10 cellular contexts compared by ENCODE assay signal in the genomic region with DNA sequence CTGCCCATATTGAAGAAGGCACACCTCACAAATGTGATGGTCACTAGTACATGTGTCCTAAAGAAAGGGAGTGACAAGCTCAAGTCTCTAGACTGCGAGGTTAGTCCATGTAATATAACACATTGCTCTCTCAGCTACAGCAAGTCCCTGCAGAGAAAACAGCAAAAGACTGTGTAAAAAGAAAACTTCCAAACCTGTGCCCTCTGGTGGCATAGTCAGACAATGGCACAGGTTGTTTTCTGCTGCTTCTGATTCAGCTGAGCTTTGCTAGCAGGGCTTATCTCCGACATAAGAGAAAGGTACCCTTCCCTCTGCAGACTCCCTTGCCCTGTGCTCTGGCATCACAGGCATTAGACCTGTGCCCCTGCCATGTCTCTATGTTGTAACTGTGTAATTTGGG. TPM values are rescaled to one million over a fixed set of nuclear protein-coding genes. Genes with fewer than 3 reads are reported as not detected.
DNase-seq lines count a peak whose midpoint lies in the region; ATAC-seq, FAIRE-seq and TF ChIP-seq lines count a peak whose summit lies in the region.
"Had no signal": no experiment of that assay in that cellular context is flagged by ENCODE, and none has a peak within 500 bp of the region (broad histone marks: within the 10 kb centered on the region; RNA-seq: fewer than 3 reads in every experiment).

No MANE protein-coding gene starts in this region.

- H3K4me3 Mint-ChIP-seq in Calu3 (ENCODE audit: low read depth, unreplicated experiment) = no peak overlapping the region
- H3K4me3 Mint-ChIP-seq: activated naive CD4-positive, alpha-beta T cell treated with anti-CD3 and anti-CD28 coated beads, Interleukin-2, amount 10 ng/mL, durations not matched to agents 7 days and 5 days had no signal

- TF ChIP-seq CTCF in Calu3 (IDR thresholded peaks at IDR 0.05; ENCODE audit: unreplicated experiment) (no peak), astrocyte of the spinal cord (IDR thresholded peaks at IDR 0.05; ENCODE audit: low read depth, low read length) (peak; percentile 39), HepG2 (CRISPR knock-in tag; IDR thresholded peaks at IDR 0.05) (peak; percentile 72)

- H3K9me2 ChIP-seq in Karpas-422 (replicated peaks; ENCODE audit: insufficient read depth, low read length) (no peaks in the 10 kb centered on the region), GM23248 (ENCODE audit: insufficient read depth) (no peaks in the 10 kb centered on the region)

- peak; percentile 34; the same call in 1 of the 2 replicates for TF ChIP-seq RAD21 in HepG2 (CRISPR knock-in tag; IDR thresholded peaks at IDR 0.05)

- H3K4me1 Mint-ChIP-seq in Calu3 (ENCODE audit: low read depth, unreplicated experiment) = no peaks in the 10 kb centered on the region
- H3K4me1 Mint-ChIP-seq: activated naive CD4-positive, alpha-beta T cell treated with anti-CD3 and anti-CD28 coated beads, Interleukin-2, amount 10 ng/mL, durations not matched to agents 7 days and 5 days had no signal

- H3K4me1 ChIP-seq in Karpas-422 (ENCODE audit: low read length) (no peaks in the 10 kb centered on the region), HepG2 (ENCODE audit: insufficient read depth, low read length) (peaks cover 44% of the 10 kb centered on the region), GM23248 (ENCODE audit: insufficient read depth) (no peaks in the 10 kb centered on the region)

- H3K36me3 ChIP-seq in Karpas-422 (ENCODE audit: insufficient read depth, low read length) (no peaks in the 10 kb centered on the region), HepG2 (replicated peaks in 1 of 2; ENCODE audit: control insufficient read depth in 1 of 2, insufficient read depth in 2 of 2, low read length in 2 of 2) (peaks cover 0 to 7% of the 10 kb centered on the region in 2 experiments; a peak in 1 of 5 replicates), GM23248 (ENCODE audit: low read depth) (no peaks in the 10 kb centered on the region)

- no peak overlapping the region for H3K27ac Mint-ChIP-seq in Calu3 (ENCODE audit: unreplicated experiment)
- H3K27ac Mint-ChIP-seq: activated naive CD4-positive, alpha-beta T cell treated with anti-CD3 and anti-CD28 coated beads, Interleukin-2, amount 10 ng/mL, durations not matched to agents 7 days and 5 days had no signal

- intact Hi-C loops in Calu3 (cut with micrococcal nuclease; ENCODE audit: unreplicated experiment) (no loop called here), HepG2 (cut with micrococcal nuclease; ENCODE audit: unreplicated experiment) (loop anchor here (2.0 kb wide), 1 partner anchor 65 kb away; no protein-coding TSS in a partner anchor)

- H3K36me3 Mint-ChIP-seq in Calu3 (ENCODE audit: insufficient read depth, unreplicated experiment) = no peaks in the 10 kb centered on the region
- H3K36me3 Mint-ChIP-seq: activated naive CD4-positive, alpha-beta T cell treated with anti-CD3 and anti-CD28 coated beads, Interleukin-2, amount 10 ng/mL, durations not matched to agents 7 days and 5 days had no signal

- no peaks in the 10 kb centered on the region for H4K20me1 ChIP-seq in Karpas-422 (ENCODE audit: insufficient read depth, low read depth, low read length)
- no peaks in the 10 kb centered on the region for H4K20me1 ChIP-seq in HepG2 (ENCODE audit: insufficient read depth, low read length)
- H4K20me1 ChIP-seq in GM23248 (ENCODE audit: insufficient read depth) = no peaks in the 10 kb centered on the region

- no peak overlapping the region for H3K9ac ChIP-seq in Karpas-422 (ENCODE audit: low read length)
- peak overlapping the region; percentile 64 for H3K9ac ChIP-seq in HepG2 (ENCODE audit: insufficient read depth, low read depth, low read length)
- H3K9ac ChIP-seq in GM23248 = no peak overlapping the region

- ATAC-seq in HepG2 (peak; percentile 71), GM18517 (IDR thresholded peaks at IDR 0.05; ENCODE audit: unreplicated experiment) (no peak), HG03108 (IDR thresholded peaks at IDR 0.05; ENCODE audit: unreplicated experiment) (no peak)

- no peaks in the 10 kb centered on the region for H3K27me3 ChIP-seq in Karpas-422 (ENCODE audit: low read length)
- no peaks in the 10 kb centered on the region for H3K27me3 ChIP-seq in HepG2 (ENCODE audit: control insufficient read depth in 1 of 2, insufficient read depth in 2 of 2, low read length in 2 of 2)
- no peaks in the 10 kb centered on the region for H3K27me3 ChIP-seq in GM23248 (replicated peaks; ENCODE audit: insufficient read depth)

- no peak overlapping the region for H3K4me2 ChIP-seq in Karpas-422 (ENCODE audit: low read depth, low read length, poor library complexity, severe bottlenecking)
- peak overlapping the region; percentile 83 for H3K4me2 ChIP-seq in HepG2 (ENCODE audit: low read depth, low read length)
- H3K4me2 ChIP-seq in GM23248 (ENCODE audit: unreplicated experiment) = no peak overlapping the region

- no peak for TF ChIP-seq POLR2A in HepG2 (IDR thresholded peaks at IDR 0.05; ENCODE audit: insufficient read depth in 1 of 2, low read depth in 2 of 2, low read length in 2 of 2)

- no peak for TF ChIP-seq EP300 in HepG2 (IDR thresholded peaks at IDR 0.05; ENCODE audit: low read depth in 2 of 2, low read length in 2 of 2)
- TF ChIP-seq EP300 in HepG2 (CRISPR knock-in tag; IDR thresholded peaks at IDR 0.05; ENCODE audit: borderline replicate concordance) = no peak

- H3K79me2 ChIP-seq in Karpas-422 (ENCODE audit: low read length) (no peaks in the 10 kb centered on the region), HepG2 (ENCODE audit: insufficient read depth, low read length) (peaks cover 30% of the 10 kb centered on the region), GM23248 (ENCODE audit: insufficient read depth) (no peaks in the 10 kb centered on the region)

- in situ Hi-C loops in astrocyte of the spinal cord (cut with HindIII; ENCODE audit: low sequenced_read_pairs) = no loop called here
- in situ Hi-C loops in HepG2 (cut with HindIII; ENCODE audit: extremely low pct_ligation_motif_present, low pct_unique_long_range_greater_than_20kb) = no loop called here
- in situ Hi-C loops in GM23248 (cut with MboI) = no loop called here

- CTCF ChIA-PET in Calu3 (lab: Charles Lee) (no interaction called here), HepG2 (lab: Yijun Ruan, JAX; ENCODE audit: low intra/inter-chr PET ratio, low total read pairs) (interaction anchor here (3.0 kb wide), 1 partner anchor 65 kb away, joined by 16 read pairs; no protein-coding TSS in a partner anchor)

- FAIRE-seq in HepG2 (lab: Jason Lieb, UNC) = peak; percentile 51

- POLR2A ChIA-PET in HepG2 (lab: Yijun Ruan, JAX) = interaction anchor here (1.2 to 1.6 kb wide), 3 partner anchors 11 to 62 kb away, joined by 3 to 6 read pairs (median 3); no protein-coding TSS in a partner anchor

- H3K27ac ChIP-seq in Karpas-422 (ENCODE audit: low read length) (no peak overlapping the region), HepG2 (ENCODE audit: extremely low read length, insufficient read depth, low read length) (peak overlapping the region; percentile 86), GM23248 (no peak overlapping the region)

- BruUV-seq in Calu3 (replicated peaks; lab: Mats Ljungman, UMichigan) (no TSS peak), HepG2 (replicated peaks; lab: Mats Ljungman, UMichigan) (no TSS peak)

- H3K27me3 Mint-ChIP-seq in Calu3 (ENCODE audit: unreplicated experiment) = peaks cover 20% of the 10 kb centered on the region
- H3K27me3 Mint-ChIP-seq: activated naive CD4-positive, alpha-beta T cell treated with anti-CD3 and anti-CD28 coated beads, Interleukin-2, amount 10 ng/mL, durations not matched to agents 7 days and 5 days had no signal

- no peaks in the 10 kb centered on the region for H3K9me3 ChIP-seq in Karpas-422 (ENCODE audit: low read length)
- no peaks in the 10 kb centered on the region for H3K9me3 ChIP-seq in HepG2 (ENCODE audit: low read length)
- no peaks in the 10 kb centered on the region for H3K9me3 ChIP-seq in GM23248 (ENCODE audit: low read depth)

- H3K4me3 ChIP-seq in Karpas-422 (ENCODE audit: low read length) (no peak overlapping the region), astrocyte of the spinal cord (ENCODE audit: low read depth, low read length) (no peak overlapping the region), HepG2 (replicated peaks in 1 of 3; ENCODE audit: insufficient read depth in 1 of 3, low read depth in 2 of 3, low read length in 3 of 3) (peak overlapping the region in 2 of 3 experiments; percentile 21 to 55; a peak in 1 of 6 replicates), GM23248 (no peak overlapping the region)

- no peaks in the 10 kb centered on the region for H3F3A ChIP-seq in GM23248 (ENCODE audit: insufficient read depth)

- H2AFZ ChIP-seq in Karpas-422 (ENCODE audit: low read length) (no peak overlapping the region), HepG2 (ENCODE audit: low read length) (peak overlapping the region; percentile 42), GM23248 (no peak overlapping the region)

- WGBS in HepG2 (ENCODE audit: low lambda C conversion rate) = 22% methylated on average over 1 of the region's 2 CpGs
- WGBS in GM23248 (ENCODE audit: low coverage in 1 of 2, low lambda C conversion rate in 2 of 2, missing lambda C conversion rate in 2 of 2), 2 experiments = 0 to 14% methylated on average over 2 of the region's 2 CpGs

- H3K9me3 Mint-ChIP-seq in Calu3 (ENCODE audit: low read depth, unreplicated experiment) = no peaks in the 10 kb centered on the region
- H3K9me3 Mint-ChIP-seq: activated naive CD4-positive, alpha-beta T cell treated with anti-CD3 and anti-CD28 coated beads, Interleukin-2, amount 10 ng/mL, durations not matched to agents 7 days and 5 days had no signal

- DNase-seq in Calu3 (peak; percentile 1), Karpas-422 (peak; percentile 47), astrocyte of the spinal cord (ENCODE audit: low read depth, low spot score) (peak; percentile 1), HepG2 (ENCODE audit: low spot score) (peak; percentile 52), cerebellum (ENCODE audit: low spot score) (no peak), GM23248 (no peak)
- DNase-seq: activated naive CD4-positive, alpha-beta T cell treated with anti-CD3 and anti-CD28 coated beads, Interleukin-2, amount 10 ng/mL, durations not matched to agents 7 days and 5 days; foreskin melanocyte had no signal

RNA-seq across cellular contexts. Expression of a gene that starts 1.4 kb away (rescaled TPM):
- total RNA-seq in Calu3 (2022) = not detected in 2 replicates
- total RNA-seq in Karpas-422 (2014; rRNA removed; shearing (Covaris generic); ENCODE audit: low replicate concordance) = not detected in 2 replicates
- total RNA-seq in HepG2 (2016; rRNA removed; fragmentation: Illumina TruSeq; extraction: Trizol) = 163 and 315 TPM in 2 replicates
- 32.6 and 34.0 TPM in 2 replicates for total RNA-seq in HepG2 (2016; cell fraction: cytosol; rRNA removed; fragmentation: Illumina TruSeq; extraction: Trizol; ENCODE audit: low read depth)
- 165 and 313 TPM in 2 replicates for total RNA-seq in HepG2 (2016; cell fraction: insoluble cytoplasmic fraction; rRNA removed; fragmentation: Illumina TruSeq; extraction: Trizol)
- 53.2 and 56.6 TPM in 2 replicates for total RNA-seq in HepG2 (2016; cell fraction: membrane; rRNA removed; fragmentation: Illumina TruSeq; extraction: Trizol)
- 236 and 293 TPM in 2 replicates for total RNA-seq in HepG2 (2016; cell fraction: nucleus; rRNA removed; fragmentation: Illumina TruSeq; extraction: Trizol)
- 421 and 456 TPM in 2 replicates for polyA plus RNA-seq in HepG2 (2011; rRNA removed)
- 227 and 362 TPM in 2 replicates for polyA plus RNA-seq in HepG2 (2011; cell fraction: cytosol; rRNA removed)
- polyA plus RNA-seq in HepG2 (2011; cell fraction: nucleus; rRNA removed) = 85.5 and 105 TPM in 2 replicates
- 205 and 227 TPM in 2 replicates for polyA plus RNA-seq in HepG2 (2012)
- 30.7 and 31.3 TPM in 2 replicates for polyA plus RNA-seq in HepG2 (2016; cell fraction: cytosol; fragmentation: Illumina TruSeq; extraction: Trizol; ENCODE audit: low read depth)
- polyA plus RNA-seq in HepG2 (2016; cell fraction: insoluble cytoplasmic fraction; fragmentation: Illumina TruSeq; extraction: Trizol; ENCODE audit: low read depth) = 136 and 151 TPM in 2 replicates
- polyA plus RNA-seq in HepG2 (2016; cell fraction: membrane; fragmentation: Illumina TruSeq; extraction: Trizol; ENCODE audit: low read depth) = 37.3 and 38.5 TPM in 2 replicates
- 307 and 332 TPM in 2 replicates for polyA plus RNA-seq in HepG2 (2016; cell fraction: nucleus; fragmentation: Illumina TruSeq; extraction: Trizol; ENCODE audit: insufficient read depth, low read depth)
- polyA minus RNA-seq in HepG2 (2011; rRNA and poly(A)+ RNA removed; ENCODE audit: low replicate concordance) = 0.09 and 190 TPM in 2 replicates
- polyA minus RNA-seq in HepG2 (2011; cell fraction: cytosol; rRNA and poly(A)+ RNA removed) = 136 and 164 TPM in 2 replicates
- 81.8 and 124 TPM in 2 replicates for polyA minus RNA-seq in HepG2 (2011; cell fraction: nucleus; rRNA and poly(A)+ RNA removed)
- not detected for total RNA-seq in cerebellum
- not detected in 2 replicates for total RNA-seq in GM23248 (2014; rRNA removed; shearing (Covaris generic))
- polyA plus RNA-seq in GM23248 (2016; fragmentation: Nextera tagmentation; extraction: Ambion mirVana) = not detected in 2 replicates

Comparison
In these comparisons a context has a peak if more than half of its experiments do, and no peak if none do; other contexts are left out.
1. DNase-seq: peak in Calu3 (single experiment), Karpas-422 (single experiment), astrocyte of the spinal cord (single experiment) and HepG2 (single experiment); none in cerebellum (single experiment) and GM23248 (single experiment).
2. H3K4me3 ChIP-seq: peak in HepG2 (2 of 3); none in Karpas-422 (single experiment), astrocyte of the spinal cord (single experiment) and GM23248 (single experiment).
3. RNA of a gene that starts 1.4 kb away (total RNA-seq): 32.6 to 315 TPM in HepG2; not detected in Calu3, not detected in Karpas-422, not detected in cerebellum (single experiment) and not detected in GM23248; every median in the first group is over 10 times any median in the second.